1 cellular context compared by ENCODE assay signal in genomic region chr20:31570735-31571617, GRCh38.
TF ChIP-seq lines count a peak whose summit lies in the region.

No MANE protein-coding gene starts in this region.

TF ChIP-seq in GM12878, 131 proteins besides CTCF, POLR2A, EP300 and RAD21:
- no peak for TF ChIP-seq ZBTB40 (IDR thresholded peaks at IDR 0.05; ENCODE audit: borderline replicate concordance)
- TF ChIP-seq BRCA1 (IDR thresholded peaks at IDR 0.05; ENCODE audit: low read depth, low read length), result no peak
- TF ChIP-seq HDAC6 (IDR thresholded peaks at IDR 0.05; ENCODE audit: unreplicated experiment), result no peak
- TF ChIP-seq ASH2L (IDR thresholded peaks at IDR 0.05; ENCODE audit: borderline replicate concordance, low read depth), result no peak
- no peak for TF ChIP-seq YY1 (IDR thresholded peaks at IDR 0.05; ENCODE audit: low read depth, low read length)
- TF ChIP-seq NKRF (conservative IDR thresholded peaks at IDR 0.05), result no peak
- no peak for TF ChIP-seq PAX5 (IDR thresholded peaks at IDR 0.05; ENCODE audit: borderline replicate concordance, low read depth, low read length)
- no peak for TF ChIP-seq LARP7 (IDR thresholded peaks at IDR 0.05)
- TF ChIP-seq KAT2A (conservative IDR thresholded peaks at IDR 0.05; ENCODE audit: control insufficient read depth, low read depth, low read length), result no peak
- no peak for TF ChIP-seq ZNF687 (IDR thresholded peaks at IDR 0.05)
- no peak for TF ChIP-seq FOS (IDR thresholded peaks at IDR 0.05; ENCODE audit: borderline replicate concordance, extremely low read depth, insufficient read length)
- no peak for TF ChIP-seq SUPT20H (IDR thresholded peaks at IDR 0.05; ENCODE audit: borderline replicate concordance, control insufficient read depth, low read depth, low read length)
- no peak for TF ChIP-seq ZNF274 (IDR thresholded peaks at IDR 0.05; ENCODE audit: insufficient read depth, insufficient read length)
- no peak for TF ChIP-seq EZH2 (IDR thresholded peaks at IDR 0.05; ENCODE audit: borderline replicate concordance, control insufficient read depth, low read depth, low read length)
- no peak for TF ChIP-seq WRNIP1 (IDR thresholded peaks at IDR 0.05; ENCODE audit: borderline replicate concordance, low read depth, low read length)
- no peak for TF ChIP-seq ZZZ3 (IDR thresholded peaks at IDR 0.05; ENCODE audit: control insufficient read depth, insufficient read length, low read depth)
- TF ChIP-seq IRF3 (IDR thresholded peaks at IDR 0.05), result no peak
- no peak for TF ChIP-seq ZBTB11 (CRISPR knock-in tag; IDR thresholded peaks at IDR 0.05)
- no peak for TF ChIP-seq NFIC (IDR thresholded peaks at IDR 0.05; ENCODE audit: low read depth, low read length)
